In genomic region chr6:154914288-154914687, GRCh38 we compare ENCODE assay signal across 23 cellular contexts.
"Had no signal": no experiment of that assay in that cellular context is flagged by ENCODE, and none has a peak within 500 bp of the region (broad histone marks: within the 10 kb centered on the region; RNA-seq: fewer than 3 reads in every experiment).

No MANE protein-coding gene starts in this region.

- H3K4me3 ChIP-seq: dorsolateral prefrontal cortex, esophagus squamous epithelium, lower lobe of right lung, prostate gland, upper lobe of left lung had no signal

- H3K4me1 Mint-ChIP-seq: naive thymus-derived CD8-positive, alpha-beta T cell had no signal

- H3K27ac ChIP-seq: dorsolateral prefrontal cortex, esophagus squamous epithelium, lower lobe of right lung, prostate gland, upper lobe of left lung, WERI-Rb-1 had no signal

- H3K27ac Mint-ChIP-seq: activated naive CD4-positive, alpha-beta T cell treated with anti-CD3 and anti-CD28 coated beads for 36 hours; brain; effector memory CD8-positive, alpha-beta T cell; naive thymus-derived CD8-positive, alpha-beta T cell; stimulated activated naive B cell treated with anti-CD40 and anti-IgM and Interleukin-4, amounts not matched to agents 10 μg/mL and 1 μg/mL and 100 μg/mL, for 72 hours had no signal

- H3K4me1 ChIP-seq: esophagus squamous epithelium, lower lobe of right lung, prostate gland, upper lobe of left lung had no signal

- H3K27me3 Mint-ChIP-seq: brain; effector memory CD8-positive, alpha-beta T cell; naive thymus-derived CD8-positive, alpha-beta T cell; stimulated activated naive B cell treated with anti-CD40 and anti-IgM and Interleukin-4, amounts not matched to agents 10 μg/mL and 1 μg/mL and 100 μg/mL, for 72 hours had no signal

- DNase-seq: activated CD4-positive, alpha-beta T cell treated with anti-CD3 and anti-CD28 coated beads, Interleukin-2, amount 50 U/mL, for 4 hours; activated CD8-positive, alpha-beta memory T cell treated with anti-CD3 and anti-CD28 coated beads for 24 hours; activated CD8-positive, alpha-beta memory T cell treated with anti-CD3 and anti-CD28 coated beads, Interleukin-2, amount 50 U/mL, for 4 hours; activated effector memory CD4-positive, alpha-beta T cell treated with Interleukin-2 at 50 U/mL for 16 hours; activated naive CD4-positive, alpha-beta T cell treated with anti-CD3 and anti-CD28 coated beads for 36 hours; activated T-cell treated with anti-CD3 and anti-CD28 coated beads, Interleukin-2, amount 50 U/mL, for 4 hours; anterior cingulate cortex; central memory CD4-positive, alpha-beta T cell; dorsolateral prefrontal cortex; effector memory CD8-positive, alpha-beta T cell; esophagus squamous epithelium; kidney; lower lobe of right lung; naive thymus-derived CD8-positive, alpha-beta T cell; stimulated activated CD4-positive, alpha-beta T cell treated with anti-CD3 and anti-CD28 coated beads, Interleukin-2, amount 100 ng/mL, for 48 hours; stimulated activated CD8-positive, alpha-beta memory T cell treated with anti-CD3 and anti-CD28 coated beads, Interleukin-4, amount 100 ng/mL, for 48 hours; stimulated activated naive B cell treated with anti-CD40 and anti-IgM and Interleukin-4, amounts not matched to agents 10 μg/mL and 1 μg/mL and 100 μg/mL, for 72 hours; upper lobe of left lung; WERI-Rb-1 had no signal

- H3K9me3 Mint-ChIP-seq: activated naive CD4-positive, alpha-beta T cell treated with anti-CD3 and anti-CD28 coated beads for 36 hours; activated T-cell treated with anti-CD3 and anti-CD28 coated beads, Interleukin-2, amount 50 U/mL, for 4 hours; brain; effector memory CD8-positive, alpha-beta T cell; naive thymus-derived CD8-positive, alpha-beta T cell; stimulated activated naive B cell treated with anti-CD40 and anti-IgM and Interleukin-4, amounts not matched to agents 10 μg/mL and 1 μg/mL and 100 μg/mL, for 72 hours had no signal

- H3K36me3 Mint-ChIP-seq: brain had no signal

- H3K9me3 ChIP-seq: esophagus squamous epithelium, lower lobe of right lung, prostate gland, upper lobe of left lung had no signal

- H3K27me3 ChIP-seq: dorsolateral prefrontal cortex, esophagus squamous epithelium, upper lobe of left lung had no signal

- FAIRE-seq: kidney had no signal

- H3K4me3 Mint-ChIP-seq: activated naive CD4-positive, alpha-beta T cell treated with anti-CD3 and anti-CD28 coated beads for 36 hours; activated T-cell treated with anti-CD3 and anti-CD28 coated beads, Interleukin-2, amount 50 U/mL, for 4 hours; brain; effector memory CD8-positive, alpha-beta T cell; naive thymus-derived CD8-positive, alpha-beta T cell; stimulated activated naive B cell treated with anti-CD40 and anti-IgM and Interleukin-4, amounts not matched to agents 10 μg/mL and 1 μg/mL and 100 μg/mL, for 72 hours had no signal

- H3K36me3 ChIP-seq: lower lobe of right lung, prostate gland, upper lobe of left lung, WERI-Rb-1 had no signal

- ATAC-seq: activated T-cell treated with anti-CD3 and anti-CD28 coated beads, Interleukin-2, amount 50 U/mL, for 4 hours; effector memory CD8-positive, alpha-beta T cell; left lobe of liver; lower lobe of right lung; naive thymus-derived CD8-positive, alpha-beta T cell; SK-N-SH treated with all-trans-retinoic acid at 6 μM for 48 hours; stimulated activated naive B cell treated with anti-CD40 and anti-IgM and Interleukin-4, amounts not matched to agents 10 μg/mL and 1 μg/mL and 100 μg/mL, for 72 hours had no signal
